ENCODE assay signal across 13 cellular contexts in genomic region chr10:46098379-46098778, GRCh38. TPM values are rescaled to one million over a fixed set of nuclear protein-coding genes. Genes with fewer than 3 reads are reported as not detected.
DNase-seq lines count a peak whose midpoint lies in the region; ATAC-seq and TF ChIP-seq lines count a peak whose summit lies in the region.
"Had no signal": no experiment of that assay in that cellular context is flagged by ENCODE, and none has a peak within 500 bp of the region (broad histone marks: within the 10 kb centered on the region; RNA-seq: fewer than 3 reads in every experiment).

No MANE protein-coding gene starts in this region.

- H4K91ac ChIP-seq in H9 (ENCODE audit: insufficient read length, low read depth, low read length): no peak overlapping the region

- H2BK20ac ChIP-seq in H9 (ENCODE audit: low read depth, low read length, poor library complexity, severe bottlenecking): no peak overlapping the region

- no peak overlapping the region for H2BK5ac ChIP-seq in H9 (ENCODE audit: insufficient read length, low read length)

- H2AK5ac ChIP-seq in H9 (ENCODE audit: insufficient read length, low read length): no peak overlapping the region

- H3K27me3 Mint-ChIP-seq in H9 (ENCODE audit: low read depth): peaks cover 5% of the 10 kb centered on the region
- H3K27me3 Mint-ChIP-seq in stimulated activated naive B cell treated with anti-CD40 and anti-IgM and Interleukin-4, amounts not matched to agents 10 μg/mL and 1 μg/mL and 100 μg/mL, for 72 hours: no peaks in the 10 kb centered on the region

- no CpG with 5 or more reads among the region's 7 CpGs for WGBS in H9 (ENCODE audit: extremely low coverage, insufficient read length, low lambda C conversion rate)

- H2BK12ac ChIP-seq in H9 (ENCODE audit: insufficient read length, low read depth, low read length): no peak overlapping the region

- H3K36me3 ChIP-seq in WERI-Rb-1: no peaks in the 10 kb centered on the region

- peaks cover 20 to 28% of the 10 kb centered on the region in 2 experiments for H3K4me1 Mint-ChIP-seq in H9
- peaks cover 6 to 21% of the 10 kb centered on the region in 2 donors for H3K4me1 Mint-ChIP-seq in stimulated activated naive B cell treated with anti-CD40 and anti-IgM and Interleukin-4, amounts not matched to agents 10 μg/mL and 1 μg/mL and 100 μg/mL, for 72 hours

- no peak overlapping the region for H4K5ac ChIP-seq in H9 (ENCODE audit: insufficient read length, low read depth, low read length)

- no peaks in the 10 kb centered on the region for H3K23me2 ChIP-seq in H9 (ENCODE audit: insufficient read length, low read depth, low read length, poor library complexity, severe bottlenecking)

- no peak overlapping the region for H3K4me2 ChIP-seq in H9 (ENCODE audit: insufficient read depth, insufficient read length, low read length)

- H3K27me3 ChIP-seq in H9 (ENCODE audit: insufficient read depth, low read length) (no peaks in the 10 kb centered on the region), WERI-Rb-1 (ENCODE audit: insufficient read depth, low read depth, severe bottlenecking) (no peaks in the 10 kb centered on the region)

- H3K27ac Mint-ChIP-seq in H9: no peak overlapping the region
- peak overlapping the region; percentile 5 for H3K27ac Mint-ChIP-seq in stimulated activated naive B cell treated with anti-CD40 and anti-IgM and Interleukin-4, amounts not matched to agents 10 μg/mL and 1 μg/mL and 100 μg/mL, for 72 hours

- H3K9me3 Mint-ChIP-seq in H9: no peaks in the 10 kb centered on the region; a peak in 1 of 5 replicates
- H3K9me3 Mint-ChIP-seq in stimulated activated naive B cell treated with anti-CD40 and anti-IgM and Interleukin-4, amounts not matched to agents 10 μg/mL and 1 μg/mL and 100 μg/mL, for 72 hours: peaks cover 0 to 3% of the 10 kb centered on the region in 2 donors

- ATAC-seq in stimulated activated naive B cell treated with anti-CD40 and anti-IgM and Interleukin-4, amounts not matched to agents 10 μg/mL and 1 μg/mL and 100 μg/mL, for 72 hours (replicated peaks): no peak
- ATAC-seq in HG03139 (IDR thresholded peaks at IDR 0.05; ENCODE audit: unreplicated experiment): no peak

- no peaks in the 10 kb centered on the region; the same call in 1 of the 2 replicates for H3K4me1 ChIP-seq in H9 (ENCODE audit: insufficient read depth, low read length)

- no peak overlapping the region for H3K4ac ChIP-seq in H9 (ENCODE audit: low read depth, low read length)

- H2BK15ac ChIP-seq in H9 (ENCODE audit: low read depth, low read length): no peak overlapping the region

- H4K8ac ChIP-seq in H9 (replicated peaks; ENCODE audit: insufficient read length, low read depth, low read length): no peak overlapping the region

- no peak overlapping the region for H3K4me3 Mint-ChIP-seq in H9
- H3K4me3 Mint-ChIP-seq in stimulated activated naive B cell treated with anti-CD40 and anti-IgM and Interleukin-4, amounts not matched to agents 10 μg/mL and 1 μg/mL and 100 μg/mL, for 72 hours: no peak overlapping the region

- no peak overlapping the region for H3K9ac ChIP-seq in H9 (ENCODE audit: extremely low read depth, insufficient read length, low read length)

- no peak overlapping the region for H3K56ac ChIP-seq in H9 (ENCODE audit: insufficient read length, low read depth, low read length)

- H3K79me1 ChIP-seq in H9 (ENCODE audit: insufficient read depth, low read depth, low read length, poor library complexity, severe bottlenecking): no peaks in the 10 kb centered on the region

- no peak overlapping the region for H3K14ac ChIP-seq in H9 (ENCODE audit: insufficient read depth, low read length)

- H2BK120ac ChIP-seq in H9 (ENCODE audit: low read depth, low read length, poor library complexity, severe bottlenecking): no peak overlapping the region

- no peaks in the 10 kb centered on the region for H3K9me3 ChIP-seq in H9 (ENCODE audit: control insufficient read depth, low read depth, low read length)
- H3K9me3 ChIP-seq in WERI-Rb-1 (ENCODE audit: severe bottlenecking): no peaks in the 10 kb centered on the region

- DNase-seq in H9 (no peak), WERI-Rb-1 (peak; percentile 16), islet precursor cell (peak; percentile 49), medulla oblongata (ENCODE audit: extremely low spot score) (no peak)
- DNase-seq in stimulated activated naive B cell treated with anti-CD40 and anti-IgM and Interleukin-4, amounts not matched to agents 10 μg/mL and 1 μg/mL and 100 μg/mL, for 72 hours: no peak
- DNase-seq in activated naive CD4-positive, alpha-beta T cell treated with Interleukin-2 at 50 U/mL for 16 hours: no peak
- DNase-seq: DMS 273 treated with DMSO at 0.1 percent for 48 hours, NCI-H1092, NCI-H187, NCI-H446 had no signal

- no peaks in the 10 kb centered on the region; a peak in 1 of 7 replicates for H3K36me3 Mint-ChIP-seq in H9 (ENCODE audit: insufficient read depth in 1 of 3, low read depth in 3 of 3)
- peaks cover 3 to 4% of the 10 kb centered on the region in 2 donors for H3K36me3 Mint-ChIP-seq in stimulated activated naive B cell treated with anti-CD40 and anti-IgM and Interleukin-4, amounts not matched to agents 10 μg/mL and 1 μg/mL and 100 μg/mL, for 72 hours

- H2AFZ ChIP-seq in H9 (ENCODE audit: low read length): no peak overlapping the region

- H3K79me2 ChIP-seq in H9 (ENCODE audit: insufficient read depth, low read length): no peaks in the 10 kb centered on the region

- no peaks in the 10 kb centered on the region for H4K20me1 ChIP-seq in H9 (ENCODE audit: control insufficient read depth, insufficient read depth, insufficient read length)

- H3K23ac ChIP-seq in H9 (ENCODE audit: insufficient read length, low read depth, low read length): no peak overlapping the region

- H3K4me3 ChIP-seq in WERI-Rb-1 (ENCODE audit: low read depth, low read length): no peak overlapping the region

- H3T11ph ChIP-seq in H9 (ENCODE audit: low read length): no peak overlapping the region

- TF ChIP-seq CTCF in H9 (conservative IDR thresholded peaks at IDR 0.05) (peak; percentile 33; the same call in 2 of the 3 replicates), WERI-Rb-1 (IDR thresholded peaks at IDR 0.05; ENCODE audit: low read depth, low read length) (peak; percentile 29)

- no peak overlapping the region for H3K18ac ChIP-seq in H9 (ENCODE audit: insufficient read length, low read depth, low read length)

- H3K27ac ChIP-seq in H9 (ENCODE audit: insufficient read length, low read depth, low read length): no peak overlapping the region
- H3K27ac ChIP-seq in WERI-Rb-1: no peak overlapping the region

RNA-seq across cellular contexts. Expression of gene MSMB, which starts 52.3 kb away (rescaled TPM):
- total RNA-seq in H9 (2021): not detected in 2 replicates
- total RNA-seq: H4, MCF 10A had no signal

Comparison
In these comparisons a context has a peak if more than half of its experiments do, and no peak if none do; other contexts are left out.
1. DNase-seq: peak in WERI-Rb-1 (single experiment) and islet precursor cell (single experiment); none in H9 (single experiment), stimulated activated naive B cell treated with anti-CD40 and anti-IgM and Interleukin-4, amounts not matched to agents 10 μg/mL and 1 μg/mL and 100 μg/mL, for 72 hours (single experiment), medulla oblongata (single experiment) and activated naive CD4-positive, alpha-beta T cell treated with Interleukin-2 at 50 U/mL for 16 hours (single experiment).